37 cellular contexts compared by ENCODE assay signal in genomic region chr6:101167638-101168037, GRCh38.
"Had no signal": no experiment of that assay in that cellular context is flagged by ENCODE, and none has a peak within 500 bp of the region (broad histone marks: within the 10 kb centered on the region; RNA-seq: fewer than 3 reads in every experiment).

No MANE protein-coding gene starts in this region.

- H3K27ac ChIP-seq: ascending aorta, cardiac muscle cell, WERI-Rb-1 had no signal

- H3K36me3 Mint-ChIP-seq: activated naive CD8-positive, alpha-beta T cell; activated naive CD8-positive, alpha-beta T cell treated with anti-CD3 and anti-CD28 coated beads, Interleukin-2, amount 10 ng/mL, durations not matched to agents 7 days and 5 days; brain had no signal

- H3K4me1 Mint-ChIP-seq: activated CD4-positive, alpha-beta T cell treated with anti-CD3 and anti-CD28 coated beads for 36 hours; activated CD4-positive, alpha-beta T cell treated with anti-CD3 and anti-CD28 coated beads, Interleukin-2, amount 10 ng/mL, durations not matched to agents 7 days and 5 days; activated naive CD8-positive, alpha-beta T cell treated with anti-CD3 and anti-CD28 coated beads, Interleukin-2, amount 10 ng/mL, durations not matched to agents 7 days and 5 days; activated naive CD8-positive, alpha-beta T cell treated with anti-CD3 and anti-CD28 coated beads, Interleukin-2, amount 50 U/mL, for 24 hours; activated T-helper 17 cell treated with anti-CD3 and anti-CD28 coated beads, Interleukin-2, amount 50 U/mL, for 72 hours; brain; central memory CD8-positive, alpha-beta T cell had no signal

- H3K27me3 Mint-ChIP-seq: activated CD4-positive, alpha-beta T cell treated with anti-CD3 and anti-CD28 coated beads for 36 hours; activated CD4-positive, alpha-beta T cell treated with anti-CD3 and anti-CD28 coated beads, Interleukin-2, amount 10 ng/mL, durations not matched to agents 7 days and 5 days; activated CD8-positive, alpha-beta T cell treated with anti-CD3 and anti-CD28 coated beads for 36 hours; activated naive CD8-positive, alpha-beta T cell; activated naive CD8-positive, alpha-beta T cell treated with anti-CD3 and anti-CD28 coated beads, Interleukin-2, amount 10 ng/mL, durations not matched to agents 7 days and 5 days; activated naive CD8-positive, alpha-beta T cell treated with anti-CD3 and anti-CD28 coated beads, Interleukin-2, amount 50 U/mL, for 24 hours; activated T-helper 17 cell treated with anti-CD3 and anti-CD28 coated beads, Interleukin-2, amount 50 U/mL, for 72 hours; brain; central memory CD8-positive, alpha-beta T cell had no signal

- H3K4me1 ChIP-seq: ascending aorta had no signal

- H3K4me3 Mint-ChIP-seq: activated CD4-positive, alpha-beta T cell treated with anti-CD3 and anti-CD28 coated beads for 36 hours; activated CD4-positive, alpha-beta T cell treated with anti-CD3 and anti-CD28 coated beads, Interleukin-2, amount 10 ng/mL, durations not matched to agents 7 days and 5 days; activated CD8-positive, alpha-beta T cell treated with anti-CD3 and anti-CD28 coated beads for 36 hours; activated naive CD4-positive, alpha-beta T cell treated with anti-CD3 and anti-CD28 coated beads for 36 hours; activated naive CD8-positive, alpha-beta T cell; activated naive CD8-positive, alpha-beta T cell treated with anti-CD3 and anti-CD28 coated beads, Interleukin-2, amount 10 ng/mL, durations not matched to agents 7 days and 5 days; activated naive CD8-positive, alpha-beta T cell treated with anti-CD3 and anti-CD28 coated beads, Interleukin-2, amount 50 U/mL, for 24 hours; activated T-cell treated with anti-CD3 and anti-CD28 coated beads, Interleukin-2, amount 50 U/mL, for 4 hours; activated T-cell treated with anti-CD3 and anti-CD28 coated beads, Interleukin-2, amount 50 U/mL, for 72 hours; activated T-helper 1 cell treated with anti-CD3 and anti-CD28 coated beads, Interleukin-12 subunit alpha, Interleukin-12 subunit beta, Interleukin-2, Interleukin-4 antibody, amounts not matched to agents 30 ng/mL and 10 ng/mL and 1 ng/mL, durations not matched to agents 14 hours and 24 hours and 36 hours; activated T-helper 17 cell treated with anti-CD3 and anti-CD28 coated beads, Interleukin-2, amount 50 U/mL, for 72 hours; brain; central memory CD8-positive, alpha-beta T cell; T-helper 1 cell treated with Interleukin-12 subunit alpha and Interleukin-12 subunit beta and Interleukin-4 antibody, amounts not matched to agents 30 μg/mL and 1 μg/mL, for 36 hours; T-helper 2 cell treated with Interferon-gamma antibody and Interleukin-4, amounts not matched to agents 5 μg/mL and 100 μg/mL, for 36 hours; WTC11 had no signal

- H3K4me3 ChIP-seq: ascending aorta, cardiac muscle cell had no signal

- H3K27ac Mint-ChIP-seq: activated CD4-positive, alpha-beta T cell treated with anti-CD3 and anti-CD28 coated beads for 36 hours; activated CD4-positive, alpha-beta T cell treated with anti-CD3 and anti-CD28 coated beads, Interleukin-2, amount 10 ng/mL, durations not matched to agents 7 days and 5 days; activated CD8-positive, alpha-beta T cell treated with anti-CD3 and anti-CD28 coated beads for 36 hours; activated naive CD4-positive, alpha-beta T cell treated with anti-CD3 and anti-CD28 coated beads for 36 hours; activated naive CD8-positive, alpha-beta T cell; activated naive CD8-positive, alpha-beta T cell treated with anti-CD3 and anti-CD28 coated beads, Interleukin-2, amount 10 ng/mL, durations not matched to agents 7 days and 5 days; activated naive CD8-positive, alpha-beta T cell treated with anti-CD3 and anti-CD28 coated beads, Interleukin-2, amount 50 U/mL, for 24 hours; activated T-cell treated with anti-CD3 and anti-CD28 coated beads, Interleukin-2, amount 50 U/mL, for 72 hours; activated T-helper 1 cell treated with anti-CD3 and anti-CD28 coated beads, Interleukin-12 subunit alpha, Interleukin-12 subunit beta, Interleukin-2, Interleukin-4 antibody, amounts not matched to agents 30 ng/mL and 10 ng/mL and 1 ng/mL, durations not matched to agents 14 hours and 24 hours and 36 hours; activated T-helper 17 cell treated with anti-CD3 and anti-CD28 coated beads, Interleukin-2, amount 50 U/mL, for 72 hours; brain; T-helper 1 cell treated with Interleukin-12 subunit alpha and Interleukin-12 subunit beta and Interleukin-4 antibody, amounts not matched to agents 30 μg/mL and 1 μg/mL, for 36 hours; T-helper 2 cell treated with Interferon-gamma antibody and Interleukin-4, amounts not matched to agents 5 μg/mL and 100 μg/mL, for 36 hours; WTC11 had no signal

- FAIRE-seq: bronchial epithelial cell had no signal

- DNase-seq: activated CD4-positive, alpha-beta T cell treated with anti-CD3 and anti-CD28 coated beads for 1 hour; activated CD4-positive, alpha-beta T cell treated with anti-CD3 and anti-CD28 coated beads for 36 hours; activated CD4-positive, alpha-beta T cell treated with anti-CD3 and anti-CD28 coated beads for 48 hours; activated CD4-positive, alpha-beta T cell treated with anti-CD3 and anti-CD28 coated beads, Interleukin-2, amount 10 ng/mL, durations not matched to agents 7 days and 5 days; activated CD4-positive, alpha-beta T cell treated with anti-CD3 and anti-CD28 coated beads, Interleukin-2, amount 50 U/mL, for 48 hours; activated CD4-positive, CD25-positive, alpha-beta regulatory T cell; activated CD8-positive, alpha-beta memory T cell treated with anti-CD3 and anti-CD28 coated beads, Interleukin-2, amount 50 U/mL, for 48 hours; activated CD8-positive, alpha-beta T cell treated with anti-CD3 and anti-CD28 coated beads for 36 hours; activated effector memory CD4-positive, alpha-beta T cell treated with anti-CD3 and anti-CD28 coated beads, Interleukin-2, amount 50 U/mL, for 16 hours; activated gamma-delta T cell treated with Interleukin-2 at 50 U/mL for 16 hours; activated naive CD4-positive, alpha-beta T cell; activated naive CD4-positive, alpha-beta T cell treated with anti-CD3 and anti-CD28 coated beads for 36 hours; activated naive CD4-positive, alpha-beta T cell treated with anti-CD3 and anti-CD28 coated beads, Interleukin-2, amount 50 U/mL, for 16 hours; activated naive CD8-positive, alpha-beta T cell treated with anti-CD3 and anti-CD28 coated beads, Interleukin-2, amount 10 ng/mL, durations not matched to agents 7 days and 5 days; activated naive CD8-positive, alpha-beta T cell treated with anti-CD3 and anti-CD28 coated beads, Interleukin-2, amount 50 U/mL, for 24 hours; activated T-cell treated with anti-CD3 and anti-CD28 coated beads, Interleukin-2, amount 50 U/mL, for 1 hour; activated T-cell treated with anti-CD3 and anti-CD28 coated beads, Interleukin-2, amount 50 U/mL, for 4 hours; activated T-cell treated with anti-CD3 and anti-CD28 coated beads, Interleukin-2, amount 50 U/mL, for 72 hours; amygdala; anterior cingulate cortex; cerebellar nuclear complex; T-helper 1 cell; T-helper 2 cell; T-helper 9 cell; WERI-Rb-1 had no signal

- H3K36me3 ChIP-seq: ascending aorta, cardiac muscle cell, WERI-Rb-1 had no signal

- ATAC-seq: activated CD4-positive, alpha-beta T cell treated with anti-CD3 and anti-CD28 coated beads for 36 hours; activated CD4-positive, CD25-positive, alpha-beta regulatory T cell treated with anti-CD3 and anti-CD28 coated beads, Interleukin-2, amount 50 U/mL, for 24 hours; activated CD8-positive, alpha-beta T cell treated with anti-CD3 and anti-CD28 coated beads for 36 hours; activated naive CD8-positive, alpha-beta T cell treated with anti-CD3 and anti-CD28 coated beads, Interleukin-2, amount 50 U/mL, for 24 hours; activated T-cell treated with anti-CD3 and anti-CD28 coated beads, Interleukin-2, amount 50 U/mL, for 4 hours; activated T-cell treated with anti-CD3 and anti-CD28 coated beads, Interleukin-2, amount 50 U/mL, for 72 hours; activated T-helper 17 cell treated with anti-CD3 and anti-CD28 coated beads, Interleukin-2, amount 50 U/mL, for 72 hours; WTC11 had no signal
